In the genomic region with DNA sequence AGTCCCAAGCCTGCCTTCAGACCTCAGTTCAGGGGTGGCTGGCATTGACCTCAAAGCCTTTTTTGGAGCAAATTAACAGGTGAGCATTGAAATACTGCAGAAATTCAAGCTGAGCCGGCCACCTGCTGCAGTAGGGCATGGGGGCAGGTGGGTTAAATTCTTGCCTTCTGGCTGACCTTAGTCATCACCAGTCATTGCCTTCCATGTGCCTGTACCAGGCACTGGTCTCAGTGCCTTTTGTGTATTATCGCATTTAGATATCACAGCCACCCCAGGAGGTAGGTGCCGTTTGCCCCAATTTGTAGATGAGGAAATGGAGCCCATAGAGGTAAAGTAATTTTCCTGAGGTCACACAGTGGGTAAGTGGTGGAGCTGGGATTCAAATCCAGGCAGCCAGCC, we compare ENCODE assay signal across 24 cellular contexts. TPM values are rescaled to one million over a fixed set of nuclear protein-coding genes. Genes with fewer than 3 reads are reported as not detected.
DNase-seq lines count a peak whose midpoint lies in the region; ATAC-seq, FAIRE-seq and TF ChIP-seq lines count a peak whose summit lies in the region.
"Had no signal": no experiment of that assay in that cellular context is flagged by ENCODE, and none has a peak within 500 bp of the region (broad histone marks: within the 10 kb centered on the region; RNA-seq: fewer than 3 reads in every experiment).

No MANE protein-coding gene starts in this region.

- TF ChIP-seq CTCF in HepG2 (CRISPR knock-in tag; IDR thresholded peaks at IDR 0.05): no peak
- TF ChIP-seq CTCF in right lobe of liver (IDR thresholded peaks at IDR 0.05): no peak
- TF ChIP-seq CTCF in fibroblast of lung (conservative IDR thresholded peaks at IDR 0.05 in 1 of 2, IDR thresholded peaks at IDR 0.05 in 1 of 2; ENCODE audit: low read depth in 1 of 2, low read length in 2 of 2): no peak
- TF ChIP-seq CTCF in progenitor cell of endocrine pancreas (IDR thresholded peaks at IDR 0.05; ENCODE audit: unreplicated experiment): no peak

- peaks cover 50% of the 10 kb centered on the region for H3K4me1 Mint-ChIP-seq in progenitor cell of endocrine pancreas (ENCODE audit: low read depth)
- H3K4me1 Mint-ChIP-seq in activated T-cell treated with anti-CD3 and anti-CD28 coated beads, Interleukin-2, amount 50 U/mL, for 24 hours (ENCODE audit: low read depth): peaks cover 75% of the 10 kb centered on the region

- H3K4me2 ChIP-seq in HepG2 (ENCODE audit: low read depth, low read length): peak overlapping the region; percentile 85; the same call in 1 of the 2 replicates
- no peak overlapping the region for H3K4me2 ChIP-seq in fibroblast of lung (ENCODE audit: extremely low read depth, insufficient read depth, low read length)

- no peak for TF ChIP-seq POLR2A in HepG2 (IDR thresholded peaks at IDR 0.05; ENCODE audit: insufficient read depth in 1 of 2, low read depth in 2 of 2, low read length in 2 of 2)
- no peak for TF ChIP-seq POLR2A in right lobe of liver (IDR thresholded peaks at IDR 0.05)

- DNase-seq in HepG2 (ENCODE audit: low spot score) (no peak), right lobe of liver (no peak), fibroblast of lung (ENCODE audit: low read depth in 2 of 2) (no peak), progenitor cell of endocrine pancreas (ENCODE audit: low spot score, unreplicated experiment) (no peak), HK-2 (ENCODE audit: unreplicated experiment) (no peak)
- DNase-seq in activated T-cell treated with anti-CD3 and anti-CD28 coated beads, Interleukin-2, amount 50 U/mL, for 24 hours: no peak
- DNase-seq: activated CD4-positive, alpha-beta T cell treated with anti-CD3 and anti-CD28 coated beads, Interleukin-2, amount 50 U/mL, for 48 hours; activated naive CD8-positive, alpha-beta T cell treated with anti-CD3 and anti-CD28 coated beads for 36 hours; CD4-positive, alpha-beta T cell; DMS53; effector memory CD4-positive, alpha-beta T cell; left colon; NCI-H1105 treated with DMSO at 0.1 percent for 48 hours; NCI-H2171; NCI-H82; stimulated activated naive CD8-positive, alpha-beta T cell treated with anti-CD3 and anti-CD28 coated beads, Interleukin-15, Interleukin-2, amounts not matched to agents 100 U/mL and 50 U/mL, for 24 hours; SW 1271; uterus had no signal

- H3K4me3 ChIP-seq in HepG2 (replicated peaks in 1 of 3; ENCODE audit: insufficient read depth in 1 of 3, low read depth in 2 of 3, low read length in 3 of 3) (no peak overlapping the region), right lobe of liver (no peak overlapping the region), fibroblast of lung (replicated peaks in 1 of 4; ENCODE audit: control extremely low read depth in 1 of 4, insufficient read depth in 1 of 4, low read depth in 3 of 4, low read length in 4 of 4) (no peak overlapping the region)
- H3K4me3 ChIP-seq: uterus had no signal

- in situ Hi-C loops in HepG2 (cut with HindIII; ENCODE audit: extremely low pct_ligation_motif_present, low pct_unique_long_range_greater_than_20kb): no loop called here

- H3K36me3 Mint-ChIP-seq in progenitor cell of endocrine pancreas (ENCODE audit: insufficient read depth): no peaks in the 10 kb centered on the region
- H3K36me3 Mint-ChIP-seq in activated T-cell treated with anti-CD3 and anti-CD28 coated beads, Interleukin-2, amount 50 U/mL, for 24 hours (ENCODE audit: low read depth): peaks cover 23% of the 10 kb centered on the region

- H3K79me2 ChIP-seq in HepG2 (ENCODE audit: insufficient read depth, low read length): peaks cover 98% of the 10 kb centered on the region
- H3K79me2 ChIP-seq in fibroblast of lung (ENCODE audit: control insufficient read depth, insufficient read depth, low read length): peaks cover 98% of the 10 kb centered on the region

- no peak overlapping the region for H3K4me3 Mint-ChIP-seq in progenitor cell of endocrine pancreas (ENCODE audit: low read depth)
- H3K4me3 Mint-ChIP-seq in activated T-cell treated with anti-CD3 and anti-CD28 coated beads, Interleukin-2, amount 50 U/mL, for 24 hours: no peak overlapping the region
- H3K4me3 Mint-ChIP-seq: activated naive CD8-positive, alpha-beta T cell treated with anti-CD3 and anti-CD28 coated beads for 36 hours had no signal

- ATAC-seq in HepG2 (no peak), right lobe of liver (no peak), HG03457 (IDR thresholded peaks at IDR 0.05; ENCODE audit: unreplicated experiment) (no peak), HG03196 (IDR thresholded peaks at IDR 0.05; ENCODE audit: unreplicated experiment) (no peak)
- ATAC-seq: Panc1; stimulated activated naive CD8-positive, alpha-beta T cell treated with anti-CD3 and anti-CD28 coated beads, Interleukin-15, Interleukin-2, amounts not matched to agents 100 U/mL and 50 U/mL, for 24 hours had no signal

- TF ChIP-seq EP300 in HepG2 (IDR thresholded peaks at IDR 0.05; ENCODE audit: low read depth in 2 of 2, low read length in 2 of 2): no peak
- no peak for TF ChIP-seq EP300 in HepG2 (CRISPR knock-in tag; IDR thresholded peaks at IDR 0.05; ENCODE audit: borderline replicate concordance)

- intact Hi-C loops in HepG2 (cut with micrococcal nuclease; ENCODE audit: unreplicated experiment) (no loop called here), right lobe of liver (cut with DNase I) (no loop called here)

- H3K4me1 ChIP-seq in HepG2 (ENCODE audit: insufficient read depth, low read length) (peaks cover 100% of the 10 kb centered on the region), right lobe of liver (peaks cover 0 to 9% (median 0%) of the 10 kb centered on the region in 4 donors), fibroblast of lung (ENCODE audit: control insufficient read depth, extremely low read depth, insufficient read depth, low read length) (peaks cover 42% of the 10 kb centered on the region)

- H3K9me3 Mint-ChIP-seq in progenitor cell of endocrine pancreas (ENCODE audit: low read depth): no peaks in the 10 kb centered on the region
- H3K9me3 Mint-ChIP-seq in activated T-cell treated with anti-CD3 and anti-CD28 coated beads, Interleukin-2, amount 50 U/mL, for 24 hours: no peaks in the 10 kb centered on the region
- H3K9me3 Mint-ChIP-seq: activated naive CD8-positive, alpha-beta T cell treated with anti-CD3 and anti-CD28 coated beads for 36 hours; CD4-positive, alpha-beta T cell had no signal

- peak overlapping the region; percentile 73 for H3K27ac Mint-ChIP-seq in progenitor cell of endocrine pancreas
- no peak overlapping the region for H3K27ac Mint-ChIP-seq in activated T-cell treated with anti-CD3 and anti-CD28 coated beads, Interleukin-2, amount 50 U/mL, for 24 hours
- H3K27ac Mint-ChIP-seq: activated naive CD8-positive, alpha-beta T cell treated with anti-CD3 and anti-CD28 coated beads for 36 hours had no signal

- BruUV-seq in HepG2 (replicated peaks; lab: Mats Ljungman, UMichigan): no TSS peak

- H3K9me3 ChIP-seq in HepG2 (ENCODE audit: low read length): no peaks in the 10 kb centered on the region
- no peaks in the 10 kb centered on the region for H3K9me3 ChIP-seq in right lobe of liver
- no peaks in the 10 kb centered on the region for H3K9me3 ChIP-seq in fibroblast of lung (ENCODE audit: control insufficient read depth, insufficient read depth, low read depth, low read length)
- H3K9me3 ChIP-seq: uterus had no signal

- no peak overlapping the region for H2AFZ ChIP-seq in HepG2 (ENCODE audit: low read length)
- no peak overlapping the region for H2AFZ ChIP-seq in fibroblast of lung (ENCODE audit: low read length)

- 88% methylated on average over 3 of the region's 3 CpGs for WGBS in HepG2 (ENCODE audit: low lambda C conversion rate)
- WGBS in right lobe of liver (ENCODE audit: insufficient coverage, low coverage, low lambda C conversion rate, missing lambda C conversion rate): no CpG with 5 or more reads among the region's 3 CpGs

- H3K27me3 ChIP-seq in HepG2 (ENCODE audit: control insufficient read depth in 1 of 2, insufficient read depth in 2 of 2, low read length in 2 of 2): no peaks in the 10 kb centered on the region
- no peaks in the 10 kb centered on the region for H3K27me3 ChIP-seq in right lobe of liver
- no peaks in the 10 kb centered on the region for H3K27me3 ChIP-seq in fibroblast of lung (ENCODE audit: control insufficient read depth, insufficient read depth, low read length)
- H3K27me3 ChIP-seq: uterus had no signal

- TF ChIP-seq RAD21 in HepG2 (CRISPR knock-in tag; IDR thresholded peaks at IDR 0.05): no peak

- H3K9ac ChIP-seq in HepG2 (ENCODE audit: insufficient read depth, low read depth, low read length) (no peak overlapping the region), fibroblast of lung (ENCODE audit: insufficient read depth, low read length) (no peak overlapping the region)

- H3K27ac ChIP-seq in HepG2 (ENCODE audit: extremely low read length, insufficient read depth, low read length): peak overlapping the region; percentile 74
- H3K27ac ChIP-seq in right lobe of liver: no peak overlapping the region
- peak overlapping the region; percentile 53 for H3K27ac ChIP-seq in fibroblast of lung (ENCODE audit: insufficient read depth, low read length)
- H3K27ac ChIP-seq: uterus had no signal

- POLR2A ChIA-PET in HepG2 (lab: Yijun Ruan, JAX): interaction anchor here (3.2 kb wide), 1 partner anchor 78 kb away, joined by 11 read pairs; a partner anchor contains a TSS

- peaks cover 0 to 5% of the 10 kb centered on the region in 2 experiments; a peak in 2 of 5 replicates for H3K36me3 ChIP-seq in HepG2 (replicated peaks in 1 of 2; ENCODE audit: control insufficient read depth in 1 of 2, insufficient read depth in 2 of 2, low read length in 2 of 2)
- no peaks in the 10 kb centered on the region for H3K36me3 ChIP-seq in right lobe of liver
- H3K36me3 ChIP-seq in fibroblast of lung (ENCODE audit: control insufficient read depth, insufficient read depth, low read length): no peaks in the 10 kb centered on the region
- H3K36me3 ChIP-seq: uterus had no signal

- H3K27me3 Mint-ChIP-seq in progenitor cell of endocrine pancreas: no peaks in the 10 kb centered on the region
- H3K27me3 Mint-ChIP-seq in activated T-cell treated with anti-CD3 and anti-CD28 coated beads, Interleukin-2, amount 50 U/mL, for 24 hours: no peaks in the 10 kb centered on the region
- H3K27me3 Mint-ChIP-seq: activated naive CD8-positive, alpha-beta T cell treated with anti-CD3 and anti-CD28 coated beads for 36 hours; CD4-positive, alpha-beta T cell had no signal

- H4K20me1 ChIP-seq in HepG2 (ENCODE audit: insufficient read depth, low read length): peaks cover 18% of the 10 kb centered on the region
- no peaks in the 10 kb centered on the region for H4K20me1 ChIP-seq in fibroblast of lung (ENCODE audit: control insufficient read depth, extremely low read depth, insufficient read depth, low read length)

- FAIRE-seq in HepG2 (lab: Jason Lieb, UNC): no peak
- FAIRE-seq: TTC549 had no signal

- CTCF ChIA-PET in HepG2 (lab: Yijun Ruan, JAX; ENCODE audit: low intra/inter-chr PET ratio, low total read pairs): no interaction called here

RNA-seq across cellular contexts. Expression of a gene that starts 7.2 kb away (rescaled TPM):
- 9.2 and 14.3 TPM in 2 replicates for total RNA-seq in HepG2 (2016; rRNA removed; fragmentation: Illumina TruSeq; extraction: Trizol)
- total RNA-seq in HepG2 (2016; cell fraction: cytosol; rRNA removed; fragmentation: Illumina TruSeq; extraction: Trizol; ENCODE audit: low read depth): 6.7 and 9.0 TPM in 2 replicates
- 7.3 and 15.4 TPM in 2 replicates for total RNA-seq in HepG2 (2016; cell fraction: insoluble cytoplasmic fraction; rRNA removed; fragmentation: Illumina TruSeq; extraction: Trizol)
- total RNA-seq in HepG2 (2016; cell fraction: membrane; rRNA removed; fragmentation: Illumina TruSeq; extraction: Trizol): 14.2 and 14.9 TPM in 2 replicates
- total RNA-seq in HepG2 (2016; cell fraction: nucleus; rRNA removed; fragmentation: Illumina TruSeq; extraction: Trizol): 12.9 and 14.6 TPM in 2 replicates
- polyA plus RNA-seq in HepG2 (2011; rRNA removed): 9.0 and 13.9 TPM in 2 replicates
- 7.3 and 11.2 TPM in 2 replicates for polyA plus RNA-seq in HepG2 (2011; cell fraction: cytosol; rRNA removed)
- polyA plus RNA-seq in HepG2 (2011; cell fraction: nucleus; rRNA removed): 51.9 and 57.4 TPM in 2 replicates
- polyA plus RNA-seq in HepG2 (2012): 9.6 and 15.6 TPM in 2 replicates
- 3.7 and 4.8 TPM in 2 replicates for polyA plus RNA-seq in HepG2 (2016; cell fraction: cytosol; fragmentation: Illumina TruSeq; extraction: Trizol; ENCODE audit: low read depth)
- 8.4 and 10.5 TPM in 2 replicates for polyA plus RNA-seq in HepG2 (2016; cell fraction: insoluble cytoplasmic fraction; fragmentation: Illumina TruSeq; extraction: Trizol; ENCODE audit: low read depth)
- 7.2 and 9.9 TPM in 2 replicates for polyA plus RNA-seq in HepG2 (2016; cell fraction: membrane; fragmentation: Illumina TruSeq; extraction: Trizol; ENCODE audit: low read depth)
- polyA plus RNA-seq in HepG2 (2016; cell fraction: nucleus; fragmentation: Illumina TruSeq; extraction: Trizol; ENCODE audit: insufficient read depth, low read depth): 30.3 and 31.0 TPM in 2 replicates
- 11.1 and 11.5 TPM in 2 replicates for polyA minus RNA-seq in HepG2 (2011; rRNA and poly(A)+ RNA removed; ENCODE audit: low replicate concordance)
- 4.2 and 5.6 TPM in 2 replicates for polyA minus RNA-seq in HepG2 (2011; cell fraction: cytosol; rRNA and poly(A)+ RNA removed)
- polyA minus RNA-seq in HepG2 (2011; cell fraction: nucleus; rRNA and poly(A)+ RNA removed): 11.2 and 12.4 TPM in 2 replicates
- total RNA-seq in right lobe of liver: 10 to 100 TPM; 10.1 to 14.3 (median 11.0) TPM
- total RNA-seq in fibroblast of lung: 34.4 and 36.0 TPM in 2 replicates
- 11.3 and 12.3 TPM in 2 replicates for polyA plus RNA-seq in fibroblast of lung
- polyA plus RNA-seq in fibroblast of lung (2012): 20.1 and 25.3 TPM in 2 replicates
- 14.0 and 19.4 TPM in 2 replicates for polyA minus RNA-seq in fibroblast of lung (ENCODE audit: low replicate concordance)
- 44.8 and 45.8 TPM in 2 replicates for total RNA-seq in progenitor cell of endocrine pancreas

RNA-seq across cellular contexts. Expression of a gene that starts 21.1 kb away (rescaled TPM):
- total RNA-seq in HepG2 (2016; rRNA removed; fragmentation: Illumina TruSeq; extraction: Trizol) (30.6 and 42.0 TPM in 2 replicates), right lobe of liver (10 to 100 TPM; 10.9 to 27.5 (median 14.0) TPM), fibroblast of lung (12.3 and 15.7 TPM in 2 replicates), progenitor cell of endocrine pancreas (29.8 and 39.4 TPM in 2 replicates)
- 15.7 and 22.3 TPM in 2 replicates for total RNA-seq in HepG2 (2016; cell fraction: cytosol; rRNA removed; fragmentation: Illumina TruSeq; extraction: Trizol; ENCODE audit: low read depth)
- 34.9 and 39.3 TPM in 2 replicates for total RNA-seq in HepG2 (2016; cell fraction: insoluble cytoplasmic fraction; rRNA removed; fragmentation: Illumina TruSeq; extraction: Trizol)
- total RNA-seq in HepG2 (2016; cell fraction: membrane; rRNA removed; fragmentation: Illumina TruSeq; extraction: Trizol): 28.5 and 42.7 TPM in 2 replicates
- 13.0 and 14.5 TPM in 2 replicates for total RNA-seq in HepG2 (2016; cell fraction: nucleus; rRNA removed; fragmentation: Illumina TruSeq; extraction: Trizol)
- polyA plus RNA-seq in HepG2 (2011; rRNA removed) (22.2 and 24.1 TPM in 2 replicates), fibroblast of lung (18.0 and 19.0 TPM in 2 replicates)
- polyA plus RNA-seq in HepG2 (2011; cell fraction: cytosol; rRNA removed): 22.8 and 32.6 TPM in 2 replicates
- 31.3 and 38.6 TPM in 2 replicates for polyA plus RNA-seq in HepG2 (2011; cell fraction: nucleus; rRNA removed)
- polyA plus RNA-seq in HepG2 (2012): 22.7 and 23.7 TPM in 2 replicates
- polyA plus RNA-seq in HepG2 (2016; cell fraction: cytosol; fragmentation: Illumina TruSeq; extraction: Trizol; ENCODE audit: low read depth): 28.4 and 37.8 TPM in 2 replicates
- polyA plus RNA-seq in HepG2 (2016; cell fraction: insoluble cytoplasmic fraction; fragmentation: Illumina TruSeq; extraction: Trizol; ENCODE audit: low read depth): 62.1 and 65.3 TPM in 2 replicates
- 40.2 and 48.8 TPM in 2 replicates for polyA plus RNA-seq in HepG2 (2016; cell fraction: membrane; fragmentation: Illumina TruSeq; extraction: Trizol; ENCODE audit: low read depth)
- polyA plus RNA-seq in HepG2 (2016; cell fraction: nucleus; fragmentation: Illumina TruSeq; extraction: Trizol; ENCODE audit: insufficient read depth, low read depth): 33.1 and 40.0 TPM in 2 replicates
- 20.1 and 20.5 TPM in 2 replicates for polyA minus RNA-seq in HepG2 (2011; rRNA and poly(A)+ RNA removed; ENCODE audit: low replicate concordance)
- 12.5 and 19.8 TPM in 2 replicates for polyA minus RNA-seq in HepG2 (2011; cell fraction: cytosol; rRNA and poly(A)+ RNA removed)
- polyA minus RNA-seq in HepG2 (2011; cell fraction: nucleus; rRNA and poly(A)+ RNA removed): 7.9 and 9.2 TPM in 2 replicates
- 24.7 and 31.4 TPM in 2 replicates for polyA plus RNA-seq in fibroblast of lung (2012)
- 4.3 and 17.5 TPM in 2 replicates for polyA minus RNA-seq in fibroblast of lung (ENCODE audit: low replicate concordance)

RNA-seq across cellular contexts. Expression of a gene that starts 23.9 kb away (rescaled TPM):
- total RNA-seq in HepG2 (2016; rRNA removed; fragmentation: Illumina TruSeq; extraction: Trizol): 0.62 and 0.63 TPM in 2 replicates
- total RNA-seq in HepG2 (2016; cell fraction: cytosol; rRNA removed; fragmentation: Illumina TruSeq; extraction: Trizol; ENCODE audit: low read depth): 0.71 and 0.97 TPM in 2 replicates
- total RNA-seq in HepG2 (2016; cell fraction: insoluble cytoplasmic fraction; rRNA removed; fragmentation: Illumina TruSeq; extraction: Trizol): 0.43 and 0.91 TPM in 2 replicates
- 1.4 and 1.9 TPM in 2 replicates for total RNA-seq in HepG2 (2016; cell fraction: membrane; rRNA removed; fragmentation: Illumina TruSeq; extraction: Trizol)
- 0.62 and 0.72 TPM in 2 replicates for total RNA-seq in HepG2 (2016; cell fraction: nucleus; rRNA removed; fragmentation: Illumina TruSeq; extraction: Trizol)
- 0.26 and 0.39 TPM in 2 replicates for polyA plus RNA-seq in HepG2 (2011; rRNA removed)
- 0.15 and 0.32 TPM in 2 replicates for polyA plus RNA-seq in HepG2 (2011; cell fraction: cytosol; rRNA removed)
- polyA plus RNA-seq in HepG2 (2011; cell fraction: nucleus; rRNA removed): 1.2 and 1.3 TPM in 2 replicates
- 1.2 and 1.5 TPM in 2 replicates for polyA plus RNA-seq in HepG2 (2012)
- polyA plus RNA-seq in HepG2 (2016; cell fraction: cytosol; fragmentation: Illumina TruSeq; extraction: Trizol; ENCODE audit: low read depth): 1.3 TPM in 2 replicates
- 2.2 and 2.9 TPM in 2 replicates for polyA plus RNA-seq in HepG2 (2016; cell fraction: insoluble cytoplasmic fraction; fragmentation: Illumina TruSeq; extraction: Trizol; ENCODE audit: low read depth)
- polyA plus RNA-seq in HepG2 (2016; cell fraction: membrane; fragmentation: Illumina TruSeq; extraction: Trizol; ENCODE audit: low read depth): 1.2 and 1.5 TPM in 2 replicates
- 2.3 and 4.7 TPM in 2 replicates for polyA plus RNA-seq in HepG2 (2016; cell fraction: nucleus; fragmentation: Illumina TruSeq; extraction: Trizol; ENCODE audit: insufficient read depth, low read depth)
- 0.47 and 0.64 TPM in 2 replicates for polyA minus RNA-seq in HepG2 (2011; rRNA and poly(A)+ RNA removed; ENCODE audit: low replicate concordance)
- 1.2 and 2.5 TPM in 2 replicates for polyA minus RNA-seq in HepG2 (2011; cell fraction: cytosol; rRNA and poly(A)+ RNA removed)
- polyA minus RNA-seq in HepG2 (2011; cell fraction: nucleus; rRNA and poly(A)+ RNA removed): 0.37 and 0.39 TPM in 2 replicates
- under 1 TPM in 5 of 6 experiments, not detected in 1; 0.16 to 0.47 (median 0.35) TPM for total RNA-seq in right lobe of liver
- total RNA-seq in fibroblast of lung: not detected in 2 replicates
- polyA plus RNA-seq in fibroblast of lung: 0.03 and 0.08 TPM in 2 replicates
- 0.23 and 0.58 TPM in 2 replicates for polyA plus RNA-seq in fibroblast of lung (2012)
- polyA minus RNA-seq in fibroblast of lung (ENCODE audit: low replicate concordance): 0.19 and 0.24 TPM in 2 replicates
- total RNA-seq in progenitor cell of endocrine pancreas: 1.1 and 1.3 TPM in 2 replicates
- total RNA-seq: H4, LHCN-M2 had no signal

Comparison
In these comparisons a context has a peak if more than half of its experiments do, and no peak if none do; other contexts are left out.
1. H3K27ac ChIP-seq: peak in HepG2 (single experiment) and fibroblast of lung (single experiment); none in right lobe of liver (0 of 3).